Comparison of ENCODE assay signal across 19 cellular contexts in genomic region chr6:108836061-108836460, GRCh38.
"Had no signal": no experiment of that assay in that cellular context is flagged by ENCODE, and none has a peak within 500 bp of the region (broad histone marks: within the 10 kb centered on the region; RNA-seq: fewer than 3 reads in every experiment).

No MANE protein-coding gene starts in this region.

- H3K36me3 Mint-ChIP-seq: activated naive CD8-positive, alpha-beta T cell treated with anti-CD3 and anti-CD28 coated beads for 36 hours; naive B cell; type B pancreatic cell had no signal

- H3K27ac Mint-ChIP-seq: activated naive CD8-positive, alpha-beta T cell treated with anti-CD3 and anti-CD28 coated beads for 36 hours; type B pancreatic cell had no signal

- H3K27me3 ChIP-seq: brain microvascular endothelial cell, colonic mucosa, gastrocnemius medialis, heart left ventricle, stomach, testis had no signal

- H3K4me1 ChIP-seq: colonic mucosa, psoas muscle had no signal

- H3K4me3 Mint-ChIP-seq: activated naive CD8-positive, alpha-beta T cell treated with anti-CD3 and anti-CD28 coated beads for 36 hours; naive B cell; type B pancreatic cell had no signal

- DNase-seq: activated CD4-positive, alpha-beta T cell treated with anti-CD3 and anti-CD28 coated beads for 1 hour; activated naive CD4-positive, alpha-beta T cell; activated naive CD8-positive, alpha-beta T cell treated with anti-CD3 and anti-CD28 coated beads for 36 hours; brain microvascular endothelial cell; central memory CD4-positive, alpha-beta T cell; colonic mucosa; gastrocnemius medialis; heart left ventricle; left ventricle myocardium superior; mucosa of descending colon; naive B cell; psoas muscle; right cardiac atrium; stomach; T-helper 2 cell; testis had no signal

- H3K27ac ChIP-seq: brain microvascular endothelial cell, colonic mucosa, psoas muscle, skin epidermis, stomach, testis, VCaP had no signal

- H3K9me3 Mint-ChIP-seq: activated naive CD8-positive, alpha-beta T cell treated with anti-CD3 and anti-CD28 coated beads for 36 hours; naive B cell; type B pancreatic cell had no signal

- H3K9me3 ChIP-seq: colonic mucosa, gastrocnemius medialis, heart left ventricle, mucosa of descending colon, psoas muscle, stomach, testis had no signal

- H3K36me3 ChIP-seq: brain microvascular endothelial cell, colonic mucosa, gastrocnemius medialis, heart left ventricle, stomach had no signal

- H3K4me3 ChIP-seq: colonic mucosa, gastrocnemius medialis, heart left ventricle, mucosa of descending colon, psoas muscle, skin epidermis, stomach, testis had no signal
